In genomic region chr20:37619496-37619895, GRCh38 we compare ENCODE assay signal across 8 cellular contexts.
"Had no signal": no experiment of that assay in that cellular context is flagged by ENCODE, and none has a peak within 500 bp of the region (broad histone marks: within the 10 kb centered on the region; RNA-seq: fewer than 3 reads in every experiment).

No MANE protein-coding gene starts in this region.

- ATAC-seq: GM12878 had no signal

- DNase-seq: GDM1, GF-D8 had no signal

- FAIRE-seq: G401.6, GM12878, GM12891, GM12892, GM18507, GM19239 had no signal

- H3K4me3 ChIP-seq: GM12878 had no signal
